ENCODE assay signal across 8 cellular contexts in genomic region chr12:104604070-104604994, GRCh38.
DNase-seq lines count a peak whose midpoint lies in the region; ATAC-seq and TF ChIP-seq lines count a peak whose summit lies in the region.

No MANE protein-coding gene starts in this region.

- no peaks in the 10 kb centered on the region for H3K27me3 ChIP-seq in GM23248 (replicated peaks; ENCODE audit: insufficient read depth)

- peak overlapping the region; percentile 42 for H3K4me3 Mint-ChIP-seq in endothelial cell (ENCODE audit: unreplicated experiment)

- peak overlapping the region; percentile 97 for H3K27ac ChIP-seq in GM23248

- peak; percentile 75 for ATAC-seq in stimulated activated naive CD8-positive, alpha-beta T cell treated with anti-CD3 and anti-CD28 coated beads, Interleukin-15, Interleukin-2, amounts not matched to agents 100 U/mL and 50 U/mL, for 24 hours

- peak overlapping the region; percentile 49 for H2AFZ ChIP-seq in GM23248

- H3K4me2 ChIP-seq in GM23248 (ENCODE audit: unreplicated experiment), result peak overlapping the region; percentile 87

- TF ChIP-seq CTCF in endothelial cell (IDR thresholded peaks at IDR 0.05; ENCODE audit: unreplicated experiment), result no peak

- in situ Hi-C loops in GM23248 (cut with MboI), result no loop called here

- H3K9me3 ChIP-seq in GM23248 (ENCODE audit: low read depth), result no peaks in the 10 kb centered on the region

- H3K4me1 ChIP-seq in GM23248 (ENCODE audit: insufficient read depth), result peaks cover 37% of the 10 kb centered on the region

- peaks cover 46% of the 10 kb centered on the region for H3F3A ChIP-seq in GM23248 (ENCODE audit: insufficient read depth)

- no peaks in the 10 kb centered on the region for H3K36me3 Mint-ChIP-seq in endothelial cell (ENCODE audit: low read depth, unreplicated experiment)

- H4K20me1 ChIP-seq in GM23248 (ENCODE audit: insufficient read depth), result no peaks in the 10 kb centered on the region

- peak overlapping the region; percentile 67 for H3K4me3 ChIP-seq in GM23248

- H3K9ac ChIP-seq in GM23248, result peak overlapping the region; percentile 88

- WGBS in GM23248 (ENCODE audit: low coverage in 1 of 2, low lambda C conversion rate in 2 of 2, missing lambda C conversion rate in 2 of 2), 2 experiments, result 1 to 2% methylated on average over 10 of the region's 10 CpGs

- H3K9me3 Mint-ChIP-seq in endothelial cell (ENCODE audit: unreplicated experiment), result no peaks in the 10 kb centered on the region

- peak overlapping the region; percentile 93 for H3K27ac Mint-ChIP-seq in endothelial cell (ENCODE audit: unreplicated experiment)

- peak; percentile 96 for DNase-seq in ELF-1 (ENCODE audit: low read depth, low spot score)
- peak; percentile 98 for DNase-seq in GM23248
- DNase-seq in KG1 (lab: John Stamatoyannopoulos, UW), result peak; percentile 52
- peak; percentile 35 to 38 for DNase-seq in activated CD4-positive, alpha-beta T cell treated with anti-CD3 and anti-CD28 coated beads for 4 hours
- DNase-seq in endothelial cell (ENCODE audit: low spot score), result peak; percentile 52
- peak; percentile 78 for DNase-seq in mucosa of gallbladder (ENCODE audit: low spot score)
- peak; percentile 53 for DNase-seq in stimulated activated naive CD8-positive, alpha-beta T cell treated with anti-CD3 and anti-CD28 coated beads, Interleukin-15, Interleukin-2, amounts not matched to agents 100 U/mL and 50 U/mL, for 24 hours
- no peak for DNase-seq in NCI-H774 (lab: John Stamatoyannopoulos, UW)

- no peaks in the 10 kb centered on the region for H3K79me2 ChIP-seq in GM23248 (ENCODE audit: insufficient read depth)

- H3K27me3 Mint-ChIP-seq in endothelial cell (ENCODE audit: unreplicated experiment), result peaks cover 2% of the 10 kb centered on the region

- no peaks in the 10 kb centered on the region for H3K36me3 ChIP-seq in GM23248 (ENCODE audit: low read depth)

- peaks cover 38% of the 10 kb centered on the region for H3K4me1 Mint-ChIP-seq in endothelial cell (ENCODE audit: unreplicated experiment)

- no peaks in the 10 kb centered on the region for H3K9me2 ChIP-seq in GM23248 (ENCODE audit: insufficient read depth)
